ENCODE assay signal across 1 cellular context in genomic region chr17:77266213-77266612, GRCh38.
A peak's percentile ranks its signal among the peaks of the same experiment; 100 is the strongest.
TF ChIP-seq lines count a peak whose summit lies in the region.

No MANE protein-coding gene starts in this region.

TF ChIP-seq in K562, 482 proteins besides CTCF, POLR2A, EP300 and RAD21:
- TF ChIP-seq ZNF263 (CRISPR knock-in tag; IDR thresholded peaks at IDR 0.05; ENCODE audit: borderline replicate concordance) (peak; percentile 89), HINFP (tag; conservative IDR thresholded peaks at IDR 0.05; ENCODE audit: low read depth) (no peak)
